1 cellular context compared by ENCODE assay signal in the genomic region with DNA sequence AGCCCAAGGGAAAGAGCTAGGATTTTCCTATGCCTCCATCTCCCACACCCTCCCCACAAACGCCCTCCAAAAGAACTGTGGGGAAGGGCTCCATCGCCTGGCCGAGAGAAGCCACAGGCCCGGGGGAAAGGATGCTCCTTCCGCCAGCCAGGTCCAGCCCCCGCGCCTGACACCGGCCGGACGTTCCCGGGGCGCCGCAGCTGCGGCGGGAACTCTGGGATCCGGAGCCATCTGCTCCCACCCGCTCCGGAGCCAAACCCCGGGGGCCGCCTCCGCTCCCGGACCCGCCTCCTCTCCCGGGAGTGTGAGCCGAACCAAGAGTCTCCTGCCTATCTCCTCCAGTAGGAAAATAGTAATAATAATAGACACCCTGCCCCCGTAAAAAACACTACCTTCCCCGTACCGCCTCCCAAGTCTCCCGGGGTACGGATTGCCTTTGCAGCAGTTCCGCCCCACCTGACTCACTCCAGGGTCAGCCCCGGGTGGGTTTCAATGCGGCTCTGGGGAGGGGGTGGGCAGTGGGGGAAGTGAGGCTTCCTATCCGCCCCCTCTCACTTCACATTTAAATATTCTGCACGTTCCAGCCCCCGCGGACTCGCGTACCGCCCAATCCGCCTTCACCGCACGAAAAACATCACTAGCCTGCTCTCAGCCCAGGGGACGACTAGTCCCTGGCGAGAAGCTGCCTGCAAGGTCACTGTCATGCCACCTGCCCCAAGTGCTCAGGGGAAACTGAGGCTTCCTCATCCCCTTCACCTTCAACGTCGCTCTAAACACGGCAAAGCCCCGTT.
TF ChIP-seq lines count a peak whose summit lies in the region.

No MANE protein-coding gene starts in this region.

TF ChIP-seq in HEK293, 187 proteins besides CTCF, POLR2A, EP300 and RAD21 (continued from another document and continues in another):
- TF ChIP-seq, protein P1, sequence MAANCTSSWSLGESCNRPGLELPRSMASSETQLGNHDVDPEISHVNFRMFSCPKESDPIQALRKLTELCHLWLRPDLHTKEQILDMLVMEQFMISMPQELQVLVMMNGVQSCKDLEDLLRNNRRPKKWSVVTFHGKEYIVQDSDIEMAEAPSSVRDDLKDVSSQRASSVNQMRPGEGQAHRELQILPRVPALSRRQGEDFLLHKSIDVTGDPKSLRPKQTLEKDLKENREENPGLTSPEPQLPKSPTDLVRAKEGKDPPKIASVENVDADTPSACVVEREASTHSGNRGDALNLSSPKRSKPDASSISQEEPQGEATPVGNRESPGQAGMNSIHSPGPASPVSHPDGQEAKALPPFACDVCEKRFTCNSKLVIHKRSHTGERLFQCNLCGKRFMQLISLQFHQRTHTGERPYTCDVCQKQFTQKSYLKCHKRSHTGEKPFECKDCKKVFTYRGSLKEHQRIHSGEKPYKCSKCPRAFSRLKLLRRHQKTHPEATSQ (tag by site-specific recombination; IDR thresholded peaks at IDR 0.05), result no peak
- TF ChIP-seq ZNF114 (tag by site-specific recombination; IDR thresholded peaks at IDR 0.05) (no peak), ZNF785 (tag by site-specific recombination; IDR thresholded peaks at IDR 0.05) (no peak), ZNF211 (tag by site-specific recombination; IDR thresholded peaks at IDR 0.05; ENCODE audit: low read depth) (no peak), ZBTB8A (tag by site-specific recombination; IDR thresholded peaks at IDR 0.05) (peak; percentile 63), HOXC10 (CRISPR knock-in tag; IDR thresholded peaks at IDR 0.05) (no peak), ZXDB (tag by site-specific recombination; IDR thresholded peaks at IDR 0.05) (peak; percentile 32; the same call in 1 of the 2 replicates), ZBTB17 (tag by site-specific recombination; IDR thresholded peaks at IDR 0.05) (peak; percentile 63; the same call in 1 of the 2 replicates), REPIN1 (tag by site-specific recombination; IDR thresholded peaks at IDR 0.05; ENCODE audit: low read depth) (peak; percentile 56; the same call in 1 of the 2 replicates), ZNF768 (tag by site-specific recombination; IDR thresholded peaks at IDR 0.05) (no peak), ZNF843 (tag by site-specific recombination; IDR thresholded peaks at IDR 0.05) (no peak), ZNF654 (tag by site-specific recombination; IDR thresholded peaks at IDR 0.05; ENCODE audit: low read depth) (peak; percentile 44), ZNF16 (tag by site-specific recombination; IDR thresholded peaks at IDR 0.05; ENCODE audit: low read depth) (no peak), ZNF549 (tag by site-specific recombination; IDR thresholded peaks at IDR 0.05) (no peak), ZNF266 (tag by site-specific recombination; IDR thresholded peaks at IDR 0.05; ENCODE audit: low read depth) (no peak), GFI1B (tag by site-specific recombination; IDR thresholded peaks at IDR 0.05) (no peak), ZNF571 (tag by site-specific recombination; IDR thresholded peaks at IDR 0.05) (no peak), KLF9 (tag by site-specific recombination; IDR thresholded peaks at IDR 0.05; ENCODE audit: low read depth) (peak; percentile 26; the same call in 1 of the 2 replicates), ZBTB26 (tag by site-specific recombination; optimal IDR thresholded peaks at IDR 0.05) (peak; percentile 62), ZNF398 (tag by site-specific recombination; IDR thresholded peaks at IDR 0.05) (peak; percentile 92), ZNF830 (tag by site-specific recombination; IDR thresholded peaks at IDR 0.05; ENCODE audit: low read depth) (no peak), SP3 (tag by site-specific recombination; IDR thresholded peaks at IDR 0.05) (peak; percentile 66), SP2 (tag by site-specific recombination; IDR thresholded peaks at IDR 0.05) (peak; percentile 84), ZNF585B (tag by site-specific recombination; IDR thresholded peaks at IDR 0.05) (no peak), ZBTB21 (tag by site-specific recombination; IDR thresholded peaks at IDR 0.05) (no peak), AEBP2 (tag by site-specific recombination; IDR thresholded peaks at IDR 0.05; ENCODE audit: borderline replicate concordance) (no peak), SCRT2 (tag by site-specific recombination; IDR thresholded peaks at IDR 0.05) (no peak), PRDM10 (tag by site-specific recombination; IDR thresholded peaks at IDR 0.05) (peak; percentile 74), ZBTB48 (tag by site-specific recombination; IDR thresholded peaks at IDR 0.05) (0 out of 2 replicates have a peak, but pooled peaks have one; percentile 1), ZNF362 (tag by site-specific recombination; IDR thresholded peaks at IDR 0.05) (no peak), ZNF560 (tag by site-specific recombination; IDR thresholded peaks at IDR 0.05; ENCODE audit: borderline replicate concordance) (no peak), ZNF488 (tag by site-specific recombination; IDR thresholded peaks at IDR 0.05) (no peak), ZNF791 (tag by site-specific recombination; IDR thresholded peaks at IDR 0.05) (no peak), ZNF132 (tag by site-specific recombination; IDR thresholded peaks at IDR 0.05; ENCODE audit: borderline replicate concordance) (no peak), ZNF658 (tag by site-specific recombination; IDR thresholded peaks at IDR 0.05) (no peak), IKZF3 (tag by site-specific recombination; IDR thresholded peaks at IDR 0.05) (peak; percentile 87; the same call in 1 of the 2 replicates), ZNF24 (tag by site-specific recombination; IDR thresholded peaks at IDR 0.05) (no peak)
- TF ChIP-seq, protein P2, sequence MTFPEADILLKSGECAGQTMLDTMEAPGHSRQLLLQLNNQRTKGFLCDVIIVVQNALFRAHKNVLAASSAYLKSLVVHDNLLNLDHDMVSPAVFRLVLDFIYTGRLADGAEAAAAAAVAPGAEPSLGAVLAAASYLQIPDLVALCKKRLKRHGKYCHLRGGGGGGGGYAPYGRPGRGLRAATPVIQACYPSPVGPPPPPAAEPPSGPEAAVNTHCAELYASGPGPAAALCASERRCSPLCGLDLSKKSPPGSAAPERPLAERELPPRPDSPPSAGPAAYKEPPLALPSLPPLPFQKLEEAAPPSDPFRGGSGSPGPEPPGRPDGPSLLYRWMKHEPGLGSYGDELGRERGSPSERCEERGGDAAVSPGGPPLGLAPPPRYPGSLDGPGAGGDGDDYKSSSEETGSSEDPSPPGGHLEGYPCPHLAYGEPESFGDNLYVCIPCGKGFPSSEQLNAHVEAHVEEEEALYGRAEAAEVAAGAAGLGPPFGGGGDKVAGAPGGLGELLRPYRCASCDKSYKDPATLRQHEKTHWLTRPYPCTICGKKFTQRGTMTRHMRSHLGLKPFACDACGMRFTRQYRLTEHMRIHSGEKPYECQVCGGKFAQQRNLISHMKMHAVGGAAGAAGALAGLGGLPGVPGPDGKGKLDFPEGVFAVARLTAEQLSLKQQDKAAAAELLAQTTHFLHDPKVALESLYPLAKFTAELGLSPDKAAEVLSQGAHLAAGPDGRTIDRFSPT (tag by site-specific recombination; IDR thresholded peaks at IDR 0.05), result no peak; the same call in 1 of the 2 replicates
- TF ChIP-seq, protein P3, sequence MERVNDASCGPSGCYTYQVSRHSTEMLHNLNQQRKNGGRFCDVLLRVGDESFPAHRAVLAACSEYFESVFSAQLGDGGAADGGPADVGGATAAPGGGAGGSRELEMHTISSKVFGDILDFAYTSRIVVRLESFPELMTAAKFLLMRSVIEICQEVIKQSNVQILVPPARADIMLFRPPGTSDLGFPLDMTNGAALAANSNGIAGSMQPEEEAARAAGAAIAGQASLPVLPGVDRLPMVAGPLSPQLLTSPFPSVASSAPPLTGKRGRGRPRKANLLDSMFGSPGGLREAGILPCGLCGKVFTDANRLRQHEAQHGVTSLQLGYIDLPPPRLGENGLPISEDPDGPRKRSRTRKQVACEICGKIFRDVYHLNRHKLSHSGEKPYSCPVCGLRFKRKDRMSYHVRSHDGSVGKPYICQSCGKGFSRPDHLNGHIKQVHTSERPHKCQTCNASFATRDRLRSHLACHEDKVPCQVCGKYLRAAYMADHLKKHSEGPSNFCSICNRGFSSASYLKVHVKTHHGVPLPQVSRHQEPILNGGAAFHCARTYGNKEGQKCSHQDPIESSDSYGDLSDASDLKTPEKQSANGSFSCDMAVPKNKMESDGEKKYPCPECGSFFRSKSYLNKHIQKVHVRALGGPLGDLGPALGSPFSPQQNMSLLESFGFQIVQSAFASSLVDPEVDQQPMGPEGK (tag by site-specific recombination; IDR thresholded peaks at IDR 0.05), result peak; percentile 88
- TF ChIP-seq, protein P4, sequence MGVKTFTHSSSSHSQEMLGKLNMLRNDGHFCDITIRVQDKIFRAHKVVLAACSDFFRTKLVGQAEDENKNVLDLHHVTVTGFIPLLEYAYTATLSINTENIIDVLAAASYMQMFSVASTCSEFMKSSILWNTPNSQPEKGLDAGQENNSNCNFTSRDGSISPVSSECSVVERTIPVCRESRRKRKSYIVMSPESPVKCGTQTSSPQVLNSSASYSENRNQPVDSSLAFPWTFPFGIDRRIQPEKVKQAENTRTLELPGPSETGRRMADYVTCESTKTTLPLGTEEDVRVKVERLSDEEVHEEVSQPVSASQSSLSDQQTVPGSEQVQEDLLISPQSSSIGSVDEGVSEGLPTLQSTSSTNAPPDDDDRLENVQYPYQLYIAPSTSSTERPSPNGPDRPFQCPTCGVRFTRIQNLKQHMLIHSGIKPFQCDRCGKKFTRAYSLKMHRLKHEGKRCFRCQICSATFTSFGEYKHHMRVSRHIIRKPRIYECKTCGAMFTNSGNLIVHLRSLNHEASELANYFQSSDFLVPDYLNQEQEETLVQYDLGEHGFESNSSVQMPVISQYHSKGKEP (tag by site-specific recombination; IDR thresholded peaks at IDR 0.05), result no peak
